Comparison of ENCODE assay signal across 2 cellular contexts in genomic region chr7:138750926-138751464, GRCh38.
TF ChIP-seq lines count a peak whose summit lies in the region.

No MANE protein-coding gene starts in this region.

TF ChIP-seq in HepG2, 621 proteins besides CTCF, POLR2A, EP300 and RAD21:
- peak; percentile 67 for TF ChIP-seq HNF4A (CRISPR knock-in tag; IDR thresholded peaks at IDR 0.05)
- peak; percentile 30; the same call in 1 of the 2 replicates for TF ChIP-seq ZNF687 (CRISPR knock-in tag; IDR thresholded peaks at IDR 0.05)
- TF ChIP-seq ZNF331 (CRISPR knock-in tag; IDR thresholded peaks at IDR 0.05): no peak
- no peak for TF ChIP-seq MNT (IDR thresholded peaks at IDR 0.05)

TF ChIP-seq in IMR-90, 13 proteins besides CTCF, POLR2A, EP300 and RAD21:
- TF ChIP-seq CHD1 (IDR thresholded peaks at IDR 0.05; ENCODE audit: low read depth, low read length): no peak
- TF ChIP-seq NFE2L2 (IDR thresholded peaks at IDR 0.05; ENCODE audit: low read depth, low read length): no peak
- no peak for TF ChIP-seq ELK1 (IDR thresholded peaks at IDR 0.05; ENCODE audit: borderline replicate concordance, low read depth, low read length)
- TF ChIP-seq FOS (IDR thresholded peaks at IDR 0.05; ENCODE audit: low read depth, low read length): no peak
- no peak for TF ChIP-seq BHLHE40 (IDR thresholded peaks at IDR 0.05; ENCODE audit: low read depth, low read length)
- no peak for TF ChIP-seq RFX5 (IDR thresholded peaks at IDR 0.05; ENCODE audit: low read depth, low read length)
- no peak for TF ChIP-seq USF2 (IDR thresholded peaks at IDR 0.05; ENCODE audit: low read depth, low read length)
- no peak for TF ChIP-seq SMC3 (IDR thresholded peaks at IDR 0.05; ENCODE audit: low read depth, low read length)
- TF ChIP-seq CEBPB (IDR thresholded peaks at IDR 0.05; ENCODE audit: low read depth, low read length): no peak
- no peak for TF ChIP-seq MXI1 (IDR thresholded peaks at IDR 0.05; ENCODE audit: borderline replicate concordance, low read depth, low read length)
- no peak for TF ChIP-seq RCOR1 (IDR thresholded peaks at IDR 0.05; ENCODE audit: insufficient replicate concordance, low read length)
- no peak for TF ChIP-seq MAFK (IDR thresholded peaks at IDR 0.05; ENCODE audit: low read depth, low read length)
- no peak for TF ChIP-seq MAZ (IDR thresholded peaks at IDR 0.05; ENCODE audit: borderline replicate concordance, low read depth, low read length)
